In genomic region chr5:43515678-43516048, GRCh38 we compare ENCODE assay signal across 8 cellular contexts. TPM values are rescaled to one million over a fixed set of nuclear protein-coding genes. Genes with fewer than 3 reads are reported as not detected.
A peak's percentile ranks its signal among the peaks of the same experiment; 100 is the strongest.
DNase-seq lines count a peak whose midpoint lies in the region; ATAC-seq and TF ChIP-seq lines count a peak whose summit lies in the region.

No MANE protein-coding gene starts in this region.

- no peak for DNase-seq in Panc1 (ENCODE audit: low read depth, low spot score)
- no peak for DNase-seq in esophagus muscularis mucosa (ENCODE audit: extremely low spot score)
- no peak for DNase-seq in retinal pigment epithelial cell (ENCODE audit: low read depth)
- no peak for DNase-seq in H4 (ENCODE audit: low spot score)
- no peak for DNase-seq in cerebellum (ENCODE audit: low spot score)
- DNase-seq in cerebellar cortex (ENCODE audit: low spot score) = no peak

- intact Hi-C loops in Panc1 (cut with micrococcal nuclease; ENCODE audit: unreplicated experiment) = no loop called here
- intact Hi-C loops in esophagus muscularis mucosa (cut with DNase I) = no loop called here

- 17% methylated on average over 1 of the region's 1 CpG for WGBS in esophagus muscularis mucosa

- H3K27ac ChIP-seq in Panc1 (ENCODE audit: low read length) (peak overlapping the region; percentile 83), esophagus muscularis mucosa (replicated peaks in 1 of 4) (peak overlapping the region; percentile 85 to 87 (median 86))

- POLR2A ChIA-PET in Panc1 (lab: Charles Lee) = no interaction called here

- no peak for ATAC-seq in Panc1
- no peak for ATAC-seq in GM21576 (IDR thresholded peaks at IDR 0.05; ENCODE audit: unreplicated experiment)

- TF ChIP-seq POLR2A in esophagus muscularis mucosa (IDR thresholded peaks at IDR 0.05; ENCODE audit: low read depth) = no peak

- CTCF ChIA-PET in Panc1 (lab: Charles Lee) = no interaction called here

- BruUV-seq in Panc1 (replicated peaks; lab: Mats Ljungman, UMichigan) = no TSS peak

- no peaks in the 10 kb centered on the region for H3K27me3 ChIP-seq in Panc1 (ENCODE audit: control insufficient read depth, insufficient read depth, low read length)
- H3K27me3 ChIP-seq in esophagus muscularis mucosa = no peaks in the 10 kb centered on the region

- H3K4me1 ChIP-seq in Panc1 (ENCODE audit: control insufficient read depth, insufficient read depth, low read length) = peaks cover 19% of the 10 kb centered on the region
- H3K4me1 ChIP-seq in esophagus muscularis mucosa = peaks cover 8 to 25% (median 20%) of the 10 kb centered on the region in 4 donors

- H3K4me3 ChIP-seq in GM12875 (ENCODE audit: low read depth, low read length) (peak overlapping the region; percentile 77), Panc1 (ENCODE audit: low read depth in 2 of 2, low read length in 2 of 2) (peak overlapping the region; percentile 96 to 97), esophagus muscularis mucosa (peak overlapping the region; percentile 63 to 75 (median 68)), retinal pigment epithelial cell (ENCODE audit: low read length) (peak overlapping the region; percentile 81)

- no peak for TF ChIP-seq EP300 in esophagus muscularis mucosa (IDR thresholded peaks at IDR 0.05)

- no peaks in the 10 kb centered on the region for H3K9me3 ChIP-seq in Panc1 (ENCODE audit: control insufficient read depth, insufficient read depth, low read depth, low read length)
- no peaks in the 10 kb centered on the region for H3K9me3 ChIP-seq in esophagus muscularis mucosa

- TF ChIP-seq CTCF in GM12875 (IDR thresholded peaks at IDR 0.05; ENCODE audit: borderline replicate concordance, insufficient read depth, low read depth, low read length) (no peak), Panc1 (IDR thresholded peaks at IDR 0.05) (no peak), esophagus muscularis mucosa (IDR thresholded peaks at IDR 0.05) (no peak), retinal pigment epithelial cell (conservative IDR thresholded peaks at IDR 0.05; ENCODE audit: low read depth, low read length) (no peak)

- H3K36me3 ChIP-seq in Panc1 (ENCODE audit: control insufficient read depth, insufficient read depth, low read length) (no peaks in the 10 kb centered on the region; the same call in 1 of the 2 replicates), esophagus muscularis mucosa (no peaks in the 10 kb centered on the region)

- in situ Hi-C loops in Panc1 (cut with HindIII; ENCODE audit: low pct_unique_long_range_greater_than_20kb, low sequenced_read_pairs) = no loop called here

RNA-seq across cellular contexts. Expression of gene C5orf34, which starts 0.7 kb away (rescaled TPM):
- total RNA-seq in Panc1 (2021; ENCODE audit: unreplicated experiment) (6.3 TPM), esophagus muscularis mucosa (1 to 10 TPM in 3 of 4 donors, under 1 TPM in 1; 0.42 to 1.6 (median 1.4) TPM), cerebellum (12.3 TPM)
- polyA plus RNA-seq in Panc1 (2012; ENCODE audit: insufficient read length) = 1.5 TPM
- 14.4 and 15.1 TPM in 2 replicates for total RNA-seq in H4 (2014; rRNA removed; shearing (Covaris generic))

RNA-seq across cellular contexts. Expression of gene TMEM267, which starts 32.0 kb away (rescaled TPM):
- total RNA-seq in Panc1 (2021; ENCODE audit: unreplicated experiment) = 22.0 TPM
- 9.5 TPM for polyA plus RNA-seq in Panc1 (2012; ENCODE audit: insufficient read length)
- 10 to 100 TPM in 1 of 4 donors, 1 to 10 TPM in 3; 6.1 to 10.4 (median 9.2) TPM for total RNA-seq in esophagus muscularis mucosa
- total RNA-seq in H4 (2014; rRNA removed; shearing (Covaris generic)) = 16.4 and 17.7 TPM in 2 replicates
- total RNA-seq in cerebellum = 9.9 TPM

RNA-seq across cellular contexts. Expression of gene PAIP1, which starts 41.2 kb away (rescaled TPM):
- total RNA-seq in Panc1 (2021; ENCODE audit: unreplicated experiment) = 127 TPM
- polyA plus RNA-seq in Panc1 (2012; ENCODE audit: insufficient read length) = 58.6 TPM
- 100 to 1,000 TPM in 3 of 4 donors, 10 to 100 TPM in 1; 81.4 to 135 (median 106) TPM for total RNA-seq in esophagus muscularis mucosa
- total RNA-seq in H4 (2014; rRNA removed; shearing (Covaris generic)) = 186 and 222 TPM in 2 replicates
- total RNA-seq in cerebellum = 87.2 TPM
